8 cellular contexts compared by ENCODE assay signal in genomic region chr12:30823140-30823669, GRCh38.
DNase-seq lines count a peak whose midpoint lies in the region; ATAC-seq and TF ChIP-seq lines count a peak whose summit lies in the region.

No MANE protein-coding gene starts in this region.

- H3K4me1 ChIP-seq in spleen: peaks cover 0 to 21% (median 15%) of the 10 kb centered on the region in 6 donors

- ATAC-seq in HG03354 (IDR thresholded peaks at IDR 0.05; ENCODE audit: poor library complexity, severe bottlenecking, unreplicated experiment): peak; percentile 50

- peak overlapping the region in 4 of 8 donors; percentile 53 to 80 (median 66) for H3K27ac ChIP-seq in spleen

- intact Hi-C loops in spleen (cut with DNase I; ENCODE audit: low total_unique reads): no loop called here

- H3K4me1 Mint-ChIP-seq in activated naive CD8-positive, alpha-beta T cell (ENCODE audit: low read depth): peaks cover 21% of the 10 kb centered on the region

- H3K4me3 ChIP-seq in iPS-11a (ENCODE audit: low read depth, low read length): peak overlapping the region; percentile 46
- peak overlapping the region; percentile 26 to 68 (median 42) for H3K4me3 ChIP-seq in spleen

- H3K27me3 ChIP-seq in spleen (replicated peaks in 1 of 7): peaks cover 0 to 77% (median 0%) of the 10 kb centered on the region in 7 donors

- TF ChIP-seq CTCF in GM12873 (IDR thresholded peaks at IDR 0.05; ENCODE audit: insufficient read depth, low read depth, low read length, missing control alignments) (peak; percentile 21), spleen (IDR thresholded peaks at IDR 0.05 in 8 of 11, conservative IDR thresholded peaks at IDR 0.05 in 3 of 11) (peak in 1 of 11 experiments; percentile 26)

- H3K4me3 Mint-ChIP-seq in activated naive CD8-positive, alpha-beta T cell: peak overlapping the region; percentile 91

- H3K9me3 Mint-ChIP-seq in activated naive CD8-positive, alpha-beta T cell (ENCODE audit: low read depth): no peaks in the 10 kb centered on the region

- DNase-seq in spleen (peak; percentile 83), A172 (ENCODE audit: low spot score) (no peak), NCI-H2196 treated with DMSO at 0.1 percent for 48 hours (lab: John Stamatoyannopoulos, UW; ENCODE audit: unreplicated experiment) (no peak), retina (no peak)

- TF ChIP-seq POLR2A in spleen (IDR thresholded peaks at IDR 0.05): no peak

- H3K9me3 ChIP-seq in spleen: no peaks in the 10 kb centered on the region

- no peaks in the 10 kb centered on the region for H3K36me3 ChIP-seq in spleen

- peaks cover 30% of the 10 kb centered on the region for H3K27me3 Mint-ChIP-seq in activated naive CD8-positive, alpha-beta T cell

- H3K36me3 Mint-ChIP-seq in activated naive CD8-positive, alpha-beta T cell: no peaks in the 10 kb centered on the region

- 30 to 47% (median 31%) methylated on average over 27 to 34 of the region's 34 CpGs for WGBS in spleen, 5 donors

- no peak overlapping the region for H3K27ac Mint-ChIP-seq in activated naive CD8-positive, alpha-beta T cell
